In the genomic region with DNA sequence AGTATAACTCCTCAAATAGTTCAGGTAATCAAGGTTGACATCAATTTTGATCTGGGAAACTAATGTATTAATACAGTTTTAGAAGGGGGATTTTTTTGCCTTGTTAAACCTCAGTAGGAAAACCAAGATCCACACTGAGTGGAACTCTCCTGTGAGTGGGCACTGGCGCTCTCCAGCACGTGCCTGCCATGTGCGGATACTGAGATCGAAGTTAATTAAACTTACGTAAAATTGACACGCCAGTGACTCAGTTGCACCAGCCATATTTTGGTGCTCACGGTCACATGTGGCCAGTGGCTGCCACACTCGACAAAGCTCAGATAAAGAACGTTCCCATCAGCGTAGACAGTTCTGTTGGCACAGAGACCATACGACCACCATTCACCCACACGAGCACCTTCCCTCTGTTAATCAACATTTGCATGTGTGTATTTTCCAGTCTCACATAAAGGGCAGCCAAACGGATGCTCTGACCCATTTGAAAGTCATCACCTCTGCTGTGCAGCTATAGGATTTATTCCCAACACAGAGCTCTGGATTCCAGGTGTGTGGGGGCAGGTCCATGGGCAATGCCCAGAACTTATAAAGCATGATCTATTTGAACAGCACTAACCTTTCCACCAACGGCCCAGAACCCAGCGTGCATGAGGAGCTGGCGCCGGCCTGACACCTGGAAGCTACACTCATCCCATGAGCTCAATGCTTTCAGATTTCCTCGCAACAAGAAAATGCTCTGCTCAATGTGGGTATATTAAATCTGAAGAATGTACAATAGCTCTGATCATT, we compare ENCODE assay signal across 22 cellular contexts.
"Had no signal": no experiment of that assay in that cellular context is flagged by ENCODE, and none has a peak within 500 bp of the region (broad histone marks: within the 10 kb centered on the region; RNA-seq: fewer than 3 reads in every experiment).

No MANE protein-coding gene starts in this region.

- H3K4me3 Mint-ChIP-seq: activated B cell treated with CpG ODN at 0.5 μM for 24 hours; activated CD4-positive, alpha-beta memory T cell treated with anti-CD3 and anti-CD28 coated beads, Interleukin-2, amount 10 ng/mL, durations not matched to agents 7 days and 5 days; activated naive CD8-positive, alpha-beta T cell; activated T-cell treated with anti-CD3 and anti-CD28 coated beads, Interleukin-2, amount 50 U/mL, for 24 hours; mesothelial cell of epicardium; natural killer cell treated with Interleukin-12 subunit alpha and Interleukin-12 subunit beta and Interleukin-15 and Interleukin-18, amount 100 ng/mL, for 72 hours had no signal

- H3K36me3 ChIP-seq: adrenal gland, breast epithelium, colonic mucosa, gastroesophageal sphincter, pancreas, right atrium auricular region, thyroid gland had no signal

- H3K4me3 ChIP-seq: adrenal gland, breast epithelium, colonic mucosa, gastroesophageal sphincter, pancreas, psoas muscle, right atrium auricular region, thyroid gland had no signal

- H3K4me1 Mint-ChIP-seq: activated B cell treated with CpG ODN at 0.5 μM for 24 hours had no signal

- H3K4me1 ChIP-seq: adrenal gland, breast epithelium, colonic mucosa, thyroid gland had no signal

- H3K27ac Mint-ChIP-seq: activated B cell treated with CpG ODN at 0.5 μM for 24 hours; activated CD4-positive, alpha-beta memory T cell treated with anti-CD3 and anti-CD28 coated beads, Interleukin-2, amount 10 ng/mL, durations not matched to agents 7 days and 5 days; activated naive CD8-positive, alpha-beta T cell; activated T-cell treated with anti-CD3 and anti-CD28 coated beads, Interleukin-2, amount 50 U/mL, for 24 hours; mesothelial cell of epicardium; natural killer cell treated with Interleukin-12 subunit alpha and Interleukin-12 subunit beta and Interleukin-15 and Interleukin-18, amount 100 ng/mL, for 72 hours had no signal

- H3K27me3 Mint-ChIP-seq: activated CD4-positive, alpha-beta memory T cell treated with anti-CD3 and anti-CD28 coated beads, Interleukin-2, amount 10 ng/mL, durations not matched to agents 7 days and 5 days; activated naive CD8-positive, alpha-beta T cell; activated T-helper 17 cell treated with anti-CD3 and anti-CD28 coated beads, Interleukin-2, amount 50 U/mL, for 72 hours; natural killer cell treated with Interleukin-12 subunit alpha and Interleukin-12 subunit beta and Interleukin-15 and Interleukin-18, amount 100 ng/mL, for 72 hours had no signal

- ATAC-seq: activated T-helper 17 cell treated with anti-CD3 and anti-CD28 coated beads, Interleukin-2, amount 50 U/mL, for 72 hours; gastroesophageal sphincter; left lobe of liver had no signal

- H3K9me3 Mint-ChIP-seq: activated B cell treated with CpG ODN at 0.5 μM for 24 hours; activated T-cell treated with anti-CD3 and anti-CD28 coated beads, Interleukin-2, amount 50 U/mL, for 24 hours; activated T-helper 17 cell treated with anti-CD3 and anti-CD28 coated beads, Interleukin-2, amount 50 U/mL, for 72 hours; mesothelial cell of epicardium; natural killer cell treated with Interleukin-12 subunit alpha and Interleukin-12 subunit beta and Interleukin-15 and Interleukin-18, amount 100 ng/mL, for 72 hours had no signal

- H3K9me3 ChIP-seq: adrenal gland, breast epithelium, colonic mucosa, gastroesophageal sphincter, pancreas, psoas muscle, right atrium auricular region, thyroid gland had no signal

- H3K36me3 Mint-ChIP-seq: activated naive CD8-positive, alpha-beta T cell; mesothelial cell of epicardium; natural killer cell treated with Interleukin-12 subunit alpha and Interleukin-12 subunit beta and Interleukin-15 and Interleukin-18, amount 100 ng/mL, for 72 hours had no signal

- H3K27ac ChIP-seq: colonic mucosa, pancreas, thyroid gland had no signal

- H3K27me3 ChIP-seq: adrenal gland, breast epithelium, colonic mucosa, gastroesophageal sphincter, pancreas, right atrium auricular region, thyroid gland had no signal

- DNase-seq: activated B cell treated with CpG ODN at 0.5 μM for 24 hours; activated CD4-positive, alpha-beta memory T cell treated with anti-CD3 and anti-CD28 coated beads, Interleukin-2, amount 10 ng/mL, durations not matched to agents 7 days and 5 days; activated CD4-positive, alpha-beta T cell treated with anti-CD3 and anti-CD28 coated beads for 4 hours; activated T-cell treated with anti-CD3 and anti-CD28 coated beads, Interleukin-2, amount 50 U/mL, for 24 hours; colonic mucosa; kidney; psoas muscle; stimulated activated CD4-positive, alpha-beta T cell treated with anti-CD3 and anti-CD28 coated beads, Interleukin-4, amount 100 ng/mL, for 24 hours; stimulated activated naive CD4-positive, alpha-beta T cell treated with Interleukin-2 at 50 U/mL for 16 hours; T-helper 1 cell; T-helper 9 cell; thyroid gland had no signal
